Comparison of ENCODE assay signal across 23 cellular contexts in genomic region chr1:101228424-101229134, GRCh38.
"Had no signal": no experiment of that assay in that cellular context is flagged by ENCODE, and none has a peak within 500 bp of the region (broad histone marks: within the 10 kb centered on the region; RNA-seq: fewer than 3 reads in every experiment).

No MANE protein-coding gene starts in this region.

- H3K27me3 ChIP-seq: right lobe of liver, upper lobe of right lung had no signal

- H3K27ac ChIP-seq: lower lobe of right lung, neutrophil, pancreas, right lobe of liver, upper lobe of right lung, VCaP had no signal

- H3K4me3 Mint-ChIP-seq: activated T-cell treated with anti-CD3 and anti-CD28 coated beads, Interleukin-2, amount 50 U/mL, for 4 hours; brain; natural killer cell had no signal

- H3K27ac Mint-ChIP-seq: brain, natural killer cell had no signal

- H3K4me3 ChIP-seq: lower lobe of right lung, pancreas, right lobe of liver, upper lobe of right lung had no signal

- ATAC-seq: activated T-cell treated with anti-CD3 and anti-CD28 coated beads, Interleukin-2, amount 50 U/mL, for 4 hours; left colon; lower lobe of right lung; pancreas; right lobe of liver; upper lobe of right lung had no signal

- H3K4me1 ChIP-seq: lower lobe of right lung, pancreas, right lobe of liver, upper lobe of right lung had no signal

- H3K9me3 Mint-ChIP-seq: natural killer cell had no signal

- H3K36me3 Mint-ChIP-seq: brain, natural killer cell had no signal

- H3K36me3 ChIP-seq: lower lobe of right lung, neutrophil, pancreas, right lobe of liver, upper lobe of right lung had no signal

- H3K4me1 Mint-ChIP-seq: brain had no signal

- DNase-seq: activated CD4-positive, alpha-beta T cell treated with anti-CD3 and anti-CD28 coated beads for 1 hour; activated CD4-positive, alpha-beta T cell treated with anti-CD3 and anti-CD28 coated beads, Interleukin-2, amount 50 U/mL, for 4 hours; activated effector memory CD4-positive, alpha-beta T cell treated with anti-CD3 and anti-CD28 coated beads, Interleukin-2, amount 50 U/mL, for 16 hours; activated T-cell treated with anti-CD3 and anti-CD28 coated beads, Interleukin-2, amount 50 U/mL, for 4 hours; anterior cingulate cortex; caudate nucleus; erythroblast; foreskin melanocyte; glutamatergic neuron; hippocampal formation; islet precursor cell; left colon; lower lobe of right lung; natural killer cell; pancreas; right lobe of liver; small intestine; stimulated activated CD4-positive, alpha-beta T cell treated with anti-CD3 and anti-CD28 coated beads, Interleukin-4, amount 100 ng/mL, for 1 hour; T-helper 2 cell; upper lobe of right lung had no signal
